ENCODE assay signal across 30 cellular contexts in genomic region chr9:133986774-133987454, GRCh38. TPM values are rescaled to one million over a fixed set of nuclear protein-coding genes. Genes with fewer than 3 reads are reported as not detected.
DNase-seq lines count a peak whose midpoint lies in the region; ATAC-seq and TF ChIP-seq lines count a peak whose summit lies in the region.
"Had no signal": no experiment of that assay in that cellular context is flagged by ENCODE, and none has a peak within 500 bp of the region (broad histone marks: within the 10 kb centered on the region; RNA-seq: fewer than 3 reads in every experiment).

No MANE protein-coding gene starts in this region.

- ATAC-seq in central memory CD8-positive, alpha-beta T cell (replicated peaks; ENCODE audit: extremely low read depth, poor library complexity, severe bottlenecking): no peak
- ATAC-seq in stimulated activated naive B cell treated with anti-CD40 and anti-IgM and Interleukin-4, amounts not matched to agents 10 μg/mL and 1 μg/mL and 100 μg/mL, for 72 hours (replicated peaks): no peak
- no peak for ATAC-seq in activated CD8-positive, alpha-beta T cell treated with anti-CD3 and anti-CD28 coated beads, Interleukin-2, amount 10 ng/mL, durations not matched to agents 7 days and 5 days
- ATAC-seq in activated naive CD4-positive, alpha-beta T cell treated with anti-CD3 and anti-CD28 coated beads, Interleukin-2, amount 50 U/mL, for 72 hours: no peak
- ATAC-seq: activated T-helper 17 cell treated with anti-CD3 and anti-CD28 coated beads, Interleukin-2, amount 50 U/mL, for 72 hours; foreskin keratinocyte; heart right ventricle; mucosa of descending colon; Panc1; pancreas had no signal

- no peak overlapping the region for H3K9ac ChIP-seq in Loucy (ENCODE audit: low read depth, low read length, poor library complexity, severe bottlenecking)
- no peak overlapping the region for H3K9ac ChIP-seq in endodermal cell (ENCODE audit: extremely low read depth, low read length, poor library complexity, severe bottlenecking)

- H3K9me2 ChIP-seq in Loucy (replicated peaks; ENCODE audit: low read depth, low read length): no peaks in the 10 kb centered on the region

- H3K4me1 ChIP-seq in Loucy (ENCODE audit: insufficient read depth, low read length, poor library complexity, severe bottlenecking) (peaks cover 24% of the 10 kb centered on the region), endodermal cell (ENCODE audit: control insufficient read depth, insufficient read depth, low read length) (peaks cover 4% of the 10 kb centered on the region)
- H3K4me1 ChIP-seq: foreskin keratinocyte had no signal

- no peaks in the 10 kb centered on the region for H3K36me3 ChIP-seq in Loucy (ENCODE audit: insufficient read depth, low read length)
- no peaks in the 10 kb centered on the region for H3K36me3 ChIP-seq in endodermal cell (ENCODE audit: control insufficient read depth, insufficient read depth, low read length)
- H3K36me3 ChIP-seq: BLaER1 treated with 17β-estradiol and CSF1 and Interleukin-3, amounts not matched to agents 10 nM and 100 nM; cardiac muscle cell; heart right ventricle; pancreas; tibial artery had no signal

- no peaks in the 10 kb centered on the region for H3K36me3 Mint-ChIP-seq in central memory CD8-positive, alpha-beta T cell (ENCODE audit: insufficient read depth)
- H3K36me3 Mint-ChIP-seq in nephron (ENCODE audit: low read depth) (no peaks in the 10 kb centered on the region), endodermal cell (ENCODE audit: low read depth) (no peaks in the 10 kb centered on the region)
- H3K36me3 Mint-ChIP-seq in stimulated activated naive B cell treated with anti-CD40 and anti-IgM and Interleukin-4, amounts not matched to agents 10 μg/mL and 1 μg/mL and 100 μg/mL, for 72 hours: peaks cover 21 to 41% of the 10 kb centered on the region in 2 donors
- no peaks in the 10 kb centered on the region for H3K36me3 Mint-ChIP-seq in activated CD8-positive, alpha-beta T cell treated with anti-CD3 and anti-CD28 coated beads, Interleukin-2, amount 10 ng/mL, durations not matched to agents 7 days and 5 days (ENCODE audit: low read depth)
- no peaks in the 10 kb centered on the region for H3K36me3 Mint-ChIP-seq in activated naive CD4-positive, alpha-beta T cell treated with anti-CD3 and anti-CD28 coated beads, Interleukin-2, amount 50 U/mL, for 72 hours
- H3K36me3 Mint-ChIP-seq: activated naive CD8-positive, alpha-beta T cell had no signal

- peak overlapping the region; percentile 42 for H3K4me2 ChIP-seq in Loucy (ENCODE audit: low read depth, low read length, poor library complexity, severe bottlenecking)

- 92 to 94% methylated on average over 5 to 12 of the region's 13 CpGs for WGBS in endodermal cell (ENCODE audit: insufficient coverage in 1 of 2, insufficient read length in 1 of 2), 2 experiments

- DNase-seq in central memory CD8-positive, alpha-beta T cell (ENCODE audit: low spot score in 2 of 2): no peak
- DNase-seq in stimulated activated naive B cell treated with anti-CD40 and anti-IgM and Interleukin-4, amounts not matched to agents 10 μg/mL and 1 μg/mL and 100 μg/mL, for 72 hours: no peak
- DNase-seq in activated CD8-positive, alpha-beta T cell treated with anti-CD3 and anti-CD28 coated beads, Interleukin-2, amount 10 ng/mL, durations not matched to agents 7 days and 5 days: no peak
- no peak for DNase-seq in activated naive CD4-positive, alpha-beta T cell treated with anti-CD3 and anti-CD28 coated beads, Interleukin-2, amount 50 U/mL, for 72 hours (ENCODE audit: low spot score in 2 of 2)
- DNase-seq in endodermal cell: no peak
- DNase-seq: Calu3; DMS79; foreskin keratinocyte; HCEC 1CT; heart right ventricle; NCI-H146; NCI-H446; NCI-H774; nephron progenitor cell; SHP77 treated with DMSO at 0.1 percent for 48 hours; stimulated activated CD4-positive, alpha-beta T cell treated with anti-CD3 and anti-CD28 coated beads, Interleukin-2, amount 100 ng/mL, for 24 hours; stimulated activated CD8-positive, alpha-beta memory T cell treated with anti-CD3 and anti-CD28 coated beads, Interleukin-4, amount 100 ng/mL, for 48 hours; tibial artery had no signal

- H3K27me3 Mint-ChIP-seq in central memory CD8-positive, alpha-beta T cell: peaks cover 17% of the 10 kb centered on the region
- H3K27me3 Mint-ChIP-seq in nephron (ENCODE audit: low read depth) (no peaks in the 10 kb centered on the region), endodermal cell (ENCODE audit: insufficient read depth) (no peaks in the 10 kb centered on the region)
- no peaks in the 10 kb centered on the region for H3K27me3 Mint-ChIP-seq in stimulated activated naive B cell treated with anti-CD40 and anti-IgM and Interleukin-4, amounts not matched to agents 10 μg/mL and 1 μg/mL and 100 μg/mL, for 72 hours
- peaks cover 7% of the 10 kb centered on the region for H3K27me3 Mint-ChIP-seq in activated CD8-positive, alpha-beta T cell treated with anti-CD3 and anti-CD28 coated beads, Interleukin-2, amount 10 ng/mL, durations not matched to agents 7 days and 5 days (ENCODE audit: low read depth)
- H3K27me3 Mint-ChIP-seq: activated naive CD8-positive, alpha-beta T cell; activated T-helper 17 cell treated with anti-CD3 and anti-CD28 coated beads, Interleukin-2, amount 50 U/mL, for 72 hours had no signal

- H4K20me1 ChIP-seq in Loucy (ENCODE audit: insufficient read depth, low read length, poor library complexity, severe bottlenecking): peaks cover 7% of the 10 kb centered on the region

- H3F3A ChIP-seq in Loucy (ENCODE audit: low read depth): no peaks in the 10 kb centered on the region

- H3K9me3 ChIP-seq in Loucy (ENCODE audit: insufficient read depth, low read depth, low read length) (no peaks in the 10 kb centered on the region), endodermal cell (ENCODE audit: control insufficient read depth, low read length) (no peaks in the 10 kb centered on the region)
- H3K9me3 ChIP-seq: BLaER1 treated with 17β-estradiol and CSF1 and Interleukin-3, amounts not matched to agents 10 nM and 100 nM; heart right ventricle; mucosa of descending colon; pancreas; tibial artery had no signal

- H3K4me3 Mint-ChIP-seq in central memory CD8-positive, alpha-beta T cell: no peak overlapping the region
- H3K4me3 Mint-ChIP-seq in nephron: peak overlapping the region in 1 of 3 experiments; percentile 11
- H3K4me3 Mint-ChIP-seq in stimulated activated naive B cell treated with anti-CD40 and anti-IgM and Interleukin-4, amounts not matched to agents 10 μg/mL and 1 μg/mL and 100 μg/mL, for 72 hours: peak overlapping the region in 1 of 2 donors; percentile 1
- H3K4me3 Mint-ChIP-seq in activated CD8-positive, alpha-beta T cell treated with anti-CD3 and anti-CD28 coated beads, Interleukin-2, amount 10 ng/mL, durations not matched to agents 7 days and 5 days: no peak overlapping the region
- H3K4me3 Mint-ChIP-seq in endodermal cell: no peak overlapping the region
- H3K4me3 Mint-ChIP-seq: activated naive CD8-positive, alpha-beta T cell; activated T-helper 17 cell treated with anti-CD3 and anti-CD28 coated beads, Interleukin-2, amount 50 U/mL, for 72 hours; dendritic cell treated with granulocyte-macrophage colony-stimulating factor and Interleukin-4, amounts not matched to agents 40 ng/mL and 50 ng/mL, for 4 days; nephron progenitor cell; T-helper 2 cell treated with Interferon-gamma antibody and Interleukin-4, amounts not matched to agents 5 μg/mL and 100 μg/mL, for 36 hours had no signal

- peaks cover 73% of the 10 kb centered on the region for H3K79me2 ChIP-seq in Loucy (ENCODE audit: insufficient read depth, low read length)

- no peak overlapping the region for H2AFZ ChIP-seq in Loucy (ENCODE audit: low read length)

- POLR2A ChIA-PET in activated CD8-positive, alpha-beta T cell treated with anti-CD3 and anti-CD28 coated beads, Interleukin-2, amount 10 ng/mL, durations not matched to agents 7 days and 5 days (lab: Charles Lee): no interaction called here

- no peak overlapping the region for H3K27ac ChIP-seq in endodermal cell (ENCODE audit: low read depth, low read length)
- H3K27ac ChIP-seq: BLaER1 treated with 17β-estradiol and CSF1 and Interleukin-3, amounts not matched to agents 10 nM and 100 nM; cardiac muscle cell; foreskin keratinocyte; heart right ventricle; pancreas; tibial artery had no signal

- CTCF ChIA-PET in activated CD8-positive, alpha-beta T cell treated with anti-CD3 and anti-CD28 coated beads, Interleukin-2, amount 10 ng/mL, durations not matched to agents 7 days and 5 days (lab: Charles Lee): no interaction called here

- H3K27ac Mint-ChIP-seq in central memory CD8-positive, alpha-beta T cell (ENCODE audit: low read depth): peak overlapping the region; percentile 11
- H3K27ac Mint-ChIP-seq in nephron (peak overlapping the region in 2 of 3 experiments; percentile 11 to 25), endodermal cell (no peak overlapping the region)
- peak overlapping the region; percentile 16 for H3K27ac Mint-ChIP-seq in stimulated activated naive B cell treated with anti-CD40 and anti-IgM and Interleukin-4, amounts not matched to agents 10 μg/mL and 1 μg/mL and 100 μg/mL, for 72 hours
- no peak overlapping the region for H3K27ac Mint-ChIP-seq in activated CD8-positive, alpha-beta T cell treated with anti-CD3 and anti-CD28 coated beads, Interleukin-2, amount 10 ng/mL, durations not matched to agents 7 days and 5 days
- H3K27ac Mint-ChIP-seq in activated naive CD4-positive, alpha-beta T cell treated with anti-CD3 and anti-CD28 coated beads, Interleukin-2, amount 50 U/mL, for 72 hours: no peak overlapping the region
- H3K27ac Mint-ChIP-seq: activated naive CD8-positive, alpha-beta T cell; activated T-helper 17 cell treated with anti-CD3 and anti-CD28 coated beads, Interleukin-2, amount 50 U/mL, for 72 hours; dendritic cell treated with granulocyte-macrophage colony-stimulating factor and Interleukin-4, amounts not matched to agents 40 ng/mL and 50 ng/mL, for 4 days; nephron progenitor cell; T-helper 2 cell treated with Interferon-gamma antibody and Interleukin-4, amounts not matched to agents 5 μg/mL and 100 μg/mL, for 36 hours had no signal

- H3K27me3 ChIP-seq in Loucy (ENCODE audit: insufficient read depth, low read length, poor library complexity, severe bottlenecking) (no peaks in the 10 kb centered on the region), endodermal cell (ENCODE audit: control insufficient read depth, insufficient read depth, low read length, poor library complexity, severe bottlenecking) (no peaks in the 10 kb centered on the region)
- H3K27me3 ChIP-seq: BLaER1 treated with 17β-estradiol and CSF1 and Interleukin-3, amounts not matched to agents 10 nM and 100 nM; cardiac muscle cell; foreskin keratinocyte; pancreas; tibial artery had no signal

- no peaks in the 10 kb centered on the region for H3K9me3 Mint-ChIP-seq in central memory CD8-positive, alpha-beta T cell
- H3K9me3 Mint-ChIP-seq in nephron (no peaks in the 10 kb centered on the region), endodermal cell (no peaks in the 10 kb centered on the region)
- H3K9me3 Mint-ChIP-seq in stimulated activated naive B cell treated with anti-CD40 and anti-IgM and Interleukin-4, amounts not matched to agents 10 μg/mL and 1 μg/mL and 100 μg/mL, for 72 hours: no peaks in the 10 kb centered on the region
- no peaks in the 10 kb centered on the region for H3K9me3 Mint-ChIP-seq in activated CD8-positive, alpha-beta T cell treated with anti-CD3 and anti-CD28 coated beads, Interleukin-2, amount 10 ng/mL, durations not matched to agents 7 days and 5 days (ENCODE audit: insufficient read depth)
- no peaks in the 10 kb centered on the region for H3K9me3 Mint-ChIP-seq in activated naive CD4-positive, alpha-beta T cell treated with anti-CD3 and anti-CD28 coated beads, Interleukin-2, amount 50 U/mL, for 72 hours
- H3K9me3 Mint-ChIP-seq: activated T-helper 17 cell treated with anti-CD3 and anti-CD28 coated beads, Interleukin-2, amount 50 U/mL, for 72 hours; dendritic cell treated with granulocyte-macrophage colony-stimulating factor and Interleukin-4, amounts not matched to agents 40 ng/mL and 50 ng/mL, for 4 days; nephron progenitor cell; T-helper 2 cell treated with Interferon-gamma antibody and Interleukin-4, amounts not matched to agents 5 μg/mL and 100 μg/mL, for 36 hours had no signal

- TF ChIP-seq CTCF in Loucy (conservative IDR thresholded peaks at IDR 0.05; ENCODE audit: low read length) (no peak), nephron (IDR thresholded peaks at IDR 0.05; ENCODE audit: unreplicated experiment in 3 of 3) (no peak), endodermal cell (conservative IDR thresholded peaks at IDR 0.05) (no peak)

- H3K4me3 ChIP-seq in Loucy (ENCODE audit: low read length, poor library complexity, severe bottlenecking): no peak overlapping the region
- H3K4me3 ChIP-seq in endodermal cell (ENCODE audit: low read length): no peak overlapping the region
- H3K4me3 ChIP-seq: BLaER1 treated with 17β-estradiol and CSF1 and Interleukin-3, amounts not matched to agents 10 nM and 100 nM; cardiac muscle cell; heart right ventricle; lung; mucosa of descending colon; pancreas; tibial artery had no signal

- H3K4me1 Mint-ChIP-seq in central memory CD8-positive, alpha-beta T cell: no peaks in the 10 kb centered on the region
- peaks cover 28% of the 10 kb centered on the region for H3K4me1 Mint-ChIP-seq in nephron
- peaks cover 56 to 80% of the 10 kb centered on the region in 2 donors for H3K4me1 Mint-ChIP-seq in stimulated activated naive B cell treated with anti-CD40 and anti-IgM and Interleukin-4, amounts not matched to agents 10 μg/mL and 1 μg/mL and 100 μg/mL, for 72 hours
- H3K4me1 Mint-ChIP-seq in activated CD8-positive, alpha-beta T cell treated with anti-CD3 and anti-CD28 coated beads, Interleukin-2, amount 10 ng/mL, durations not matched to agents 7 days and 5 days (ENCODE audit: low read depth): peaks cover 3% of the 10 kb centered on the region
- peaks cover 22% of the 10 kb centered on the region for H3K4me1 Mint-ChIP-seq in endodermal cell
- H3K4me1 Mint-ChIP-seq: activated T-helper 17 cell treated with anti-CD3 and anti-CD28 coated beads, Interleukin-2, amount 50 U/mL, for 72 hours had no signal

RNA-seq across cellular contexts. Expression of gene VAV2, which starts 5.2 kb away (rescaled TPM):
- 10 to 100 TPM; 10.1 to 10.3 TPM for total RNA-seq in activated CD8-positive, alpha-beta T cell treated with anti-CD3 and anti-CD28 coated beads, Interleukin-2, amount 10 ng/mL, durations not matched to agents 7 days and 5 days
- 1 to 10 TPM; 7.5 to 9.1 TPM for total RNA-seq in activated naive CD4-positive, alpha-beta T cell treated with anti-CD3 and anti-CD28 coated beads, Interleukin-2, amount 50 U/mL, for 72 hours
- 10 to 100 TPM; 29.8 to 35.9 TPM for total RNA-seq in endodermal cell
- polyA plus RNA-seq in endodermal cell (2013, experiment 1 of 2): 35.5 TPM
- polyA plus RNA-seq in endodermal cell (2013, experiment 2 of 2): 31.9 TPM

RNA-seq across cellular contexts. Expression of gene BRD3OS, which starts 38.4 kb away (rescaled TPM):
- total RNA-seq in activated CD8-positive, alpha-beta T cell treated with anti-CD3 and anti-CD28 coated beads, Interleukin-2, amount 10 ng/mL, durations not matched to agents 7 days and 5 days: 10 to 100 TPM; 13.5 to 16.0 TPM
- 10 to 100 TPM in 1 of 2 donors, 1 to 10 TPM in 1; 3.7 to 19.8 TPM for total RNA-seq in activated naive CD4-positive, alpha-beta T cell treated with anti-CD3 and anti-CD28 coated beads, Interleukin-2, amount 50 U/mL, for 72 hours
- 10 to 100 TPM; 19.0 to 26.5 TPM for total RNA-seq in endodermal cell
- polyA plus RNA-seq in endodermal cell (2013, experiment 1 of 2): 24.2 TPM
- 19.7 TPM for polyA plus RNA-seq in endodermal cell (2013, experiment 2 of 2)

Comparison
In these comparisons a context has a peak if more than half of its experiments do, and no peak if none do; other contexts are left out.
1. H3K27ac Mint-ChIP-seq: peak in central memory CD8-positive, alpha-beta T cell (single experiment), nephron (2 of 3) and stimulated activated naive B cell treated with anti-CD40 and anti-IgM and Interleukin-4, amounts not matched to agents 10 μg/mL and 1 μg/mL and 100 μg/mL, for 72 hours (single experiment); none in activated CD8-positive, alpha-beta T cell treated with anti-CD3 and anti-CD28 coated beads, Interleukin-2, amount 10 ng/mL, durations not matched to agents 7 days and 5 days (single experiment), activated naive CD4-positive, alpha-beta T cell treated with anti-CD3 and anti-CD28 coated beads, Interleukin-2, amount 50 U/mL, for 72 hours (0 of 2) and endodermal cell (single experiment).